14 cellular contexts compared by ENCODE assay signal in genomic region chr10:101228682-101229274, GRCh38. TPM values are rescaled to one million over a fixed set of nuclear protein-coding genes. Genes with fewer than 3 reads are reported as not detected.
DNase-seq lines count a peak whose midpoint lies in the region; ATAC-seq, FAIRE-seq and TF ChIP-seq lines count a peak whose summit lies in the region.
"Had no signal": no experiment of that assay in that cellular context is flagged by ENCODE, and none has a peak within 500 bp of the region (broad histone marks: within the 10 kb centered on the region; RNA-seq: fewer than 3 reads in every experiment).

No MANE protein-coding gene starts in this region.

- peak overlapping the region; percentile 57 for H3K27ac Mint-ChIP-seq in activated CD8-positive, alpha-beta T cell treated with anti-CD3 and anti-CD28 coated beads, Interleukin-2, amount 10 ng/mL, durations not matched to agents 7 days and 5 days
- no peak overlapping the region for H3K27ac Mint-ChIP-seq in activated CD8-positive, alpha-beta T cell treated with anti-CD3 and anti-CD28 coated beads for 36 hours
- no peak overlapping the region for H3K27ac Mint-ChIP-seq in stimulated activated memory B cell treated with anti-CD40 and anti-IgM and Interleukin-4, amounts not matched to agents 10 μg/mL and 1 μg/mL and 100 μg/mL, for 72 hours
- H3K27ac Mint-ChIP-seq: immature natural killer cell had no signal

- TF ChIP-seq CTCF in activated CD8-positive, alpha-beta T cell treated with anti-CD3 and anti-CD28 coated beads for 36 hours (IDR thresholded peaks at IDR 0.05): no peak
- TF ChIP-seq CTCF in left ventricle myocardium inferior (IDR thresholded peaks at IDR 0.05; ENCODE audit: borderline replicate concordance): no peak
- no peak for TF ChIP-seq CTCF in D721Med (IDR thresholded peaks at IDR 0.05; ENCODE audit: insufficient read depth, missing control alignments)

- H3K27me3 ChIP-seq in NT2/D1 (ENCODE audit: insufficient read depth, insufficient read length) (peaks cover 100% of the 10 kb centered on the region), left ventricle myocardium inferior (ENCODE audit: low read depth) (peaks cover 100% of the 10 kb centered on the region)

- POLR2A ChIA-PET in activated CD8-positive, alpha-beta T cell treated with anti-CD3 and anti-CD28 coated beads, Interleukin-2, amount 10 ng/mL, durations not matched to agents 7 days and 5 days (lab: Charles Lee): no interaction called here
- POLR2A ChIA-PET in activated CD8-positive, alpha-beta T cell treated with anti-CD3 and anti-CD28 coated beads for 36 hours (lab: Charles Lee): interaction anchor here (0.9 to 1.6 kb wide), 2 partner anchors 9 to 341 kb away, joined by 3 to 4 read pairs; no protein-coding TSS in a partner anchor

- CTCF ChIA-PET in activated CD8-positive, alpha-beta T cell treated with anti-CD3 and anti-CD28 coated beads, Interleukin-2, amount 10 ng/mL, durations not matched to agents 7 days and 5 days (lab: Charles Lee): interaction anchor here (1.3 kb wide), 1 partner anchor 16 kb away, joined by 3 read pairs; no protein-coding TSS in a partner anchor
- CTCF ChIA-PET in activated CD8-positive, alpha-beta T cell treated with anti-CD3 and anti-CD28 coated beads for 36 hours (lab: Charles Lee): interaction anchor here (0.7 to 10.3 kb wide), 5 partner anchors 10 to 87 kb away, joined by 3 to 75 read pairs (median 6); no protein-coding TSS in a partner anchor

- H3K27me3 Mint-ChIP-seq in activated CD8-positive, alpha-beta T cell treated with anti-CD3 and anti-CD28 coated beads, Interleukin-2, amount 10 ng/mL, durations not matched to agents 7 days and 5 days (ENCODE audit: low read depth): peaks cover 74% of the 10 kb centered on the region
- H3K27me3 Mint-ChIP-seq in activated CD8-positive, alpha-beta T cell treated with anti-CD3 and anti-CD28 coated beads for 36 hours: peaks cover 74% of the 10 kb centered on the region
- peaks cover 97% of the 10 kb centered on the region for H3K27me3 Mint-ChIP-seq in stimulated activated memory B cell treated with anti-CD40 and anti-IgM and Interleukin-4, amounts not matched to agents 10 μg/mL and 1 μg/mL and 100 μg/mL, for 72 hours

- H3K36me3 Mint-ChIP-seq in activated CD8-positive, alpha-beta T cell treated with anti-CD3 and anti-CD28 coated beads, Interleukin-2, amount 10 ng/mL, durations not matched to agents 7 days and 5 days (ENCODE audit: low read depth): peaks cover 2% of the 10 kb centered on the region
- H3K36me3 Mint-ChIP-seq in activated CD8-positive, alpha-beta T cell treated with anti-CD3 and anti-CD28 coated beads for 36 hours (ENCODE audit: low read depth): no peaks in the 10 kb centered on the region
- peaks cover 6% of the 10 kb centered on the region for H3K36me3 Mint-ChIP-seq in stimulated activated memory B cell treated with anti-CD40 and anti-IgM and Interleukin-4, amounts not matched to agents 10 μg/mL and 1 μg/mL and 100 μg/mL, for 72 hours

- FAIRE-seq in D721Med (lab: Jason Lieb, UNC): no peak

- no peak for DNase-seq in activated CD8-positive, alpha-beta T cell treated with anti-CD3 and anti-CD28 coated beads, Interleukin-2, amount 10 ng/mL, durations not matched to agents 7 days and 5 days
- no peak for DNase-seq in activated CD8-positive, alpha-beta T cell treated with anti-CD3 and anti-CD28 coated beads for 36 hours
- no peak for DNase-seq in NT2/D1 (ENCODE audit: low read depth, low spot score)
- DNase-seq in left ventricle myocardium inferior: no peak
- no peak for DNase-seq in D721Med (ENCODE audit: insufficient read length, low spot score)
- no peak for DNase-seq in NCI-H1436 (lab: John Stamatoyannopoulos, UW)
- DNase-seq: effector CD4-positive, alpha-beta T cell; immature natural killer cell had no signal

- no peak overlapping the region for H3K27ac ChIP-seq in left ventricle myocardium inferior (replicated peaks)
- H3K27ac ChIP-seq: BLaER1 treated with 17β-estradiol and CSF1 and Interleukin-3, amounts not matched to agents 10 nM and 100 nM; skin epidermis had no signal

- intact Hi-C loops in activated CD8-positive, alpha-beta T cell treated with anti-CD3 and anti-CD28 coated beads for 36 hours (cut with micrococcal nuclease): no loop called here
- intact Hi-C loops in left ventricle myocardium inferior (cut with micrococcal nuclease): no loop called here

- no peaks in the 10 kb centered on the region for H3K36me3 ChIP-seq in NT2/D1 (ENCODE audit: insufficient read depth, insufficient read length, low read length)
- no peaks in the 10 kb centered on the region for H3K36me3 ChIP-seq in left ventricle myocardium inferior
- H3K36me3 ChIP-seq: BLaER1 treated with 17β-estradiol and CSF1 and Interleukin-3, amounts not matched to agents 10 nM and 100 nM had no signal

- H3K4me3 Mint-ChIP-seq in activated CD8-positive, alpha-beta T cell treated with anti-CD3 and anti-CD28 coated beads, Interleukin-2, amount 10 ng/mL, durations not matched to agents 7 days and 5 days: no peak overlapping the region
- no peak overlapping the region for H3K4me3 Mint-ChIP-seq in activated CD8-positive, alpha-beta T cell treated with anti-CD3 and anti-CD28 coated beads for 36 hours
- H3K4me3 Mint-ChIP-seq in stimulated activated memory B cell treated with anti-CD40 and anti-IgM and Interleukin-4, amounts not matched to agents 10 μg/mL and 1 μg/mL and 100 μg/mL, for 72 hours: peak overlapping the region; percentile 43

- no peak for ATAC-seq in activated CD8-positive, alpha-beta T cell treated with anti-CD3 and anti-CD28 coated beads, Interleukin-2, amount 10 ng/mL, durations not matched to agents 7 days and 5 days
- ATAC-seq in activated CD8-positive, alpha-beta T cell treated with anti-CD3 and anti-CD28 coated beads for 36 hours: no peak
- no peak for ATAC-seq in stimulated activated memory B cell treated with anti-CD40 and anti-IgM and Interleukin-4, amounts not matched to agents 10 μg/mL and 1 μg/mL and 100 μg/mL, for 72 hours
- no peak for ATAC-seq in GM19324 (IDR thresholded peaks at IDR 0.05; ENCODE audit: low FRiP score, unreplicated experiment)

- no peaks in the 10 kb centered on the region for H3K9me3 Mint-ChIP-seq in activated CD8-positive, alpha-beta T cell treated with anti-CD3 and anti-CD28 coated beads, Interleukin-2, amount 10 ng/mL, durations not matched to agents 7 days and 5 days (ENCODE audit: insufficient read depth)
- H3K9me3 Mint-ChIP-seq in activated CD8-positive, alpha-beta T cell treated with anti-CD3 and anti-CD28 coated beads for 36 hours: no peaks in the 10 kb centered on the region
- H3K9me3 Mint-ChIP-seq in stimulated activated memory B cell treated with anti-CD40 and anti-IgM and Interleukin-4, amounts not matched to agents 10 μg/mL and 1 μg/mL and 100 μg/mL, for 72 hours: peaks cover 9% of the 10 kb centered on the region
- H3K9me3 Mint-ChIP-seq: activated T-helper 2 cell treated with anti-CD3 and anti-CD28 coated beads, Interferon-gamma antibody, Interleukin-2, Interleukin-4, amounts not matched to agents 10 μg/mL and 5 μg/mL and 100 μg/mL, durations not matched to agents 14 hours and 24 hours and 36 hours had no signal

- peak overlapping the region; percentile 15 for H3K4me3 ChIP-seq in NT2/D1 (ENCODE audit: insufficient read length, low read depth)
- H3K4me3 ChIP-seq in left ventricle myocardium inferior: peak overlapping the region; percentile 51

- H3K9me3 ChIP-seq in NT2/D1 (ENCODE audit: insufficient read depth, low read length): no peaks in the 10 kb centered on the region
- H3K9me3 ChIP-seq in left ventricle myocardium inferior (replicated peaks): no peaks in the 10 kb centered on the region

- H3K4me1 Mint-ChIP-seq in activated CD8-positive, alpha-beta T cell treated with anti-CD3 and anti-CD28 coated beads, Interleukin-2, amount 10 ng/mL, durations not matched to agents 7 days and 5 days (ENCODE audit: low read depth): peaks cover 27% of the 10 kb centered on the region
- H3K4me1 Mint-ChIP-seq in activated CD8-positive, alpha-beta T cell treated with anti-CD3 and anti-CD28 coated beads for 36 hours (ENCODE audit: low read depth): peaks cover 32% of the 10 kb centered on the region
- H3K4me1 Mint-ChIP-seq in stimulated activated memory B cell treated with anti-CD40 and anti-IgM and Interleukin-4, amounts not matched to agents 10 μg/mL and 1 μg/mL and 100 μg/mL, for 72 hours: peaks cover 46% of the 10 kb centered on the region

- H3K9ac ChIP-seq in NT2/D1 (ENCODE audit: insufficient read length, low read depth): no peak overlapping the region
- H3K9ac ChIP-seq: BLaER1 treated with 17β-estradiol and CSF1 and Interleukin-3, amounts not matched to agents 10 nM and 100 nM had no signal

- peaks cover 7% of the 10 kb centered on the region for H3K4me1 ChIP-seq in NT2/D1 (ENCODE audit: insufficient read depth, insufficient read length)
- H3K4me1 ChIP-seq in left ventricle myocardium inferior: peaks cover 66% of the 10 kb centered on the region

RNA-seq across cellular contexts. Expression of gene LBX1, which starts 0.5 kb away (rescaled TPM):
- total RNA-seq in activated CD8-positive, alpha-beta T cell treated with anti-CD3 and anti-CD28 coated beads, Interleukin-2, amount 10 ng/mL, durations not matched to agents 7 days and 5 days: not detected
- total RNA-seq in activated CD8-positive, alpha-beta T cell treated with anti-CD3 and anti-CD28 coated beads for 36 hours: not detected
- not detected for total RNA-seq in left ventricle myocardium inferior
- total RNA-seq: activated T-helper 2 cell treated with anti-CD3 and anti-CD28 coated beads, Interferon-gamma antibody, Interleukin-2, Interleukin-4, amounts not matched to agents 10 μg/mL and 5 μg/mL and 100 μg/mL, durations not matched to agents 14 hours and 24 hours and 36 hours; subcutaneous adipose tissue had no signal
